Comparison of ENCODE assay signal across 1 cellular context in genomic region chr9:136374183-136374575, GRCh38.
TF ChIP-seq lines count a peak whose summit lies in the region.

No MANE protein-coding gene starts in this region.

TF ChIP-seq in K562, 482 proteins besides CTCF, POLR2A, EP300 and RAD21:
- no peak for TF ChIP-seq ARHGAP35 (IDR thresholded peaks at IDR 0.05; ENCODE audit: partially characterized antibody)
- no peak for TF ChIP-seq BDP1 (IDR thresholded peaks at IDR 0.05; ENCODE audit: insufficient read depth, insufficient read length)
- TF ChIP-seq HOXB6 (CRISPR knock-in tag; IDR thresholded peaks at IDR 0.05; ENCODE audit: borderline replicate concordance) = no peak
- no peak for TF ChIP-seq MXD1 (CRISPR knock-in tag; IDR thresholded peaks at IDR 0.05; ENCODE audit: borderline replicate concordance, poor library complexity, severe bottlenecking)
- TF ChIP-seq MAZ (CRISPR knock-in tag; conservative IDR thresholded peaks at IDR 0.05 in 1 of 2, IDR thresholded peaks at IDR 0.05 in 1 of 2) = no peak
- TF ChIP-seq PML (IDR thresholded peaks at IDR 0.05; ENCODE audit: low read length) = no peak
- TF ChIP-seq BRF2 (IDR thresholded peaks at IDR 0.05; ENCODE audit: borderline replicate concordance, insufficient read depth, insufficient read length) = no peak
- TF ChIP-seq ATF4 (CRISPR knock-in tag; IDR thresholded peaks at IDR 0.05) = no peak
- no peak for TF ChIP-seq NFE2L1 (tag; IDR thresholded peaks at IDR 0.05; ENCODE audit: borderline replicate concordance, low read depth)
- TF ChIP-seq ZSCAN32 (CRISPR knock-in tag; IDR thresholded peaks at IDR 0.05) = no peak
- no peak for TF ChIP-seq DPF2 (IDR thresholded peaks at IDR 0.05)
- TF ChIP-seq CHD1 (IDR thresholded peaks at IDR 0.05; ENCODE audit: low read length) = no peak
- no peak for TF ChIP-seq TCF7 (IDR thresholded peaks at IDR 0.05; ENCODE audit: borderline replicate concordance)
